In the genomic region with DNA sequence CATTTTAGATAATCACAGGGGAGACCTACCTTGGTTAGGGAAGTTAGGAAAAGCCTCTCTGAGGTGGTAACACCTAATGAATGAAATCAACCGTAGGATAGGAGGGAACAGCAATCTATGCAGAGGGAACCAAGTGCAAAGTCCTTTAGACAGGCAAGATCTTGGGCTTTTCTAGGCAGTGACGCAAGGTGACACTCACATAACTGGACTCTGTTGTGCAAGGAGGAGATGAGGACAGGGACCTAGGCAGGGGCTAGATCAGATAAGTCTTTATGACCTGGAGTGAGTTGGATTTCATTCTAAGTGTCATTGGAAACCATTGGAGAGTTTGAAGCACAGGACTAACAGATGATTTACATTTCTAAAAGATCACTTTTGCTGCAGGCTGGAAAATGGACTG, we compare ENCODE assay signal across 24 cellular contexts. TPM values are rescaled to one million over a fixed set of nuclear protein-coding genes. Genes with fewer than 3 reads are reported as not detected.
"Had no signal": no experiment of that assay in that cellular context is flagged by ENCODE, and none has a peak within 500 bp of the region (broad histone marks: within the 10 kb centered on the region; RNA-seq: fewer than 3 reads in every experiment).

No MANE protein-coding gene starts in this region.

- FAIRE-seq: astrocyte, TTC549 had no signal

- H3K27ac ChIP-seq: Peyer's patch, RWPE1, SJSA1 had no signal

- H3K27me3 ChIP-seq: Peyer's patch had no signal

- H3K36me3 ChIP-seq: Peyer's patch, SJSA1 had no signal

- H3K4me1 ChIP-seq: Peyer's patch, SJSA1 had no signal

- H3K9me3 ChIP-seq: Peyer's patch, SJSA1 had no signal

- DNase-seq: activated CD4-positive, alpha-beta memory T cell treated with anti-CD3 and anti-CD28 coated beads for 36 hours; activated CD4-positive, alpha-beta T cell treated with anti-CD3 and anti-CD28 coated beads, Interleukin-2, amount 10 ng/mL, durations not matched to agents 7 days and 5 days; activated CD4-positive, CD25-positive, alpha-beta regulatory T cell; activated CD8-positive, alpha-beta memory T cell treated with anti-CD3 and anti-CD28 coated beads for 24 hours; activated gamma-delta T cell; activated naive CD4-positive, alpha-beta T cell treated with anti-CD3 and anti-CD28 coated beads for 36 hours; activated T-cell treated with anti-CD3 and anti-CD28 coated beads, Interleukin-2, amount 50 U/mL, for 4 hours; NCI-H1105; NCI-H1436 treated with DMSO at 0.1 percent for 48 hours; NCI-H187; NCI-H2081; NCI-H446; NCI-H524; Right ventricle myocardium superior; T-helper 17 cell; T-helper 9 cell had no signal

- H3K4me3 ChIP-seq: Peyer's patch, SJSA1 had no signal

- ATAC-seq: activated T-cell treated with anti-CD3 and anti-CD28 coated beads, Interleukin-2, amount 50 U/mL, for 4 hours; activated T-helper 17 cell treated with anti-CD3 and anti-CD28 coated beads, Interleukin-2, amount 50 U/mL, for 72 hours; SK-N-SH treated with all-trans-retinoic acid at 6 μM for 48 hours; T-helper 17 cell had no signal

RNA-seq across cellular contexts. Expression of a gene that starts 4.6 kb away (rescaled TPM):
- total RNA-seq: activated CD4-positive, alpha-beta memory T cell treated with anti-CD3 and anti-CD28 coated beads for 36 hours; activated CD4-positive, alpha-beta T cell treated with anti-CD3 and anti-CD28 coated beads, Interleukin-2, amount 10 ng/mL, durations not matched to agents 7 days and 5 days; activated naive CD4-positive, alpha-beta T cell treated with anti-CD3 and anti-CD28 coated beads for 36 hours; activated T-cell treated with anti-CD3 and anti-CD28 coated beads, Interleukin-2, amount 50 U/mL, for 4 hours; activated T-helper 17 cell treated with anti-CD3 and anti-CD28 coated beads, Interleukin-2, amount 50 U/mL, for 72 hours; MCF 10A; Peyer's patch; SJSA1; T-helper 17 cell had no signal
